9 cellular contexts compared by ENCODE assay signal in the genomic region with DNA sequence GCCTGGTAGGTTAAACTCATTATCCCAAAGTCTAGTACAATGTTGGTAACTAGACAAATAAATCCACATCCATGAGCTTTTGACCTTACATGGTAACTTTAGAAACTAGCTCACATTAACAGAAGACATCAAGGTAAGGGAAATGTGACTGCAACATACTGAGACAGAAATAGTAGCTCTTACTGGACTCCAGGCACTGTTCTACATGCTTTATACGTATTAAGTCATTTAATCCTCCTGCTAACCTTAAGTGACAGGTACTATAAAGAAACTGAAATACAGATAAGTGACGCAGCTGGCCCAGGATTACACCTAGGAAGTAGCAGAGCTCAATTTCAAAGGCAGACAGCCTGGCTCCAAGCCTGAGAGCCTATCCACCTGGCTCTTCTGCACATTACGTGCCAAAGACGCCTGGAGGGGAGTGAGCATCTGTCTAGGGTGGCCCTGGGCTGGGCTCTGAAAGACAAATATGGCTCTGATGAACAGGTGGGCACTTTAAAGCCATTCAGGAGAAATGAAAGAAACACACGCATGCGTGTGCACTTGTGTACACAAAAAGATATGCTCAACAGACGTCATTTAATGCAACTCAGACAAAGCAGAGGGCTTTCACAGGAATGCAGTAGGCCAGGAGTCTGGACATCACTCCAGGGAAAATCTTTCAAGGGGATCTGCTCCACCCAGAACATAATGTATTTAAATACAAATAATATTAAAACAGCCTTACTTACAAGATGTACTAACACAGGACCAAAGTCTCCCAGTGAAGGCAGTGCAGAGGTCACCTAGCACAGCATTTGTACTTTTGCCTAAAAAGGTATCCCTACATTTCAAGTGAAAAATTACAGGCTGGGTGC. TPM values are rescaled to one million over a fixed set of nuclear protein-coding genes. Genes with fewer than 3 reads are reported as not detected.
A peak's percentile ranks its signal among the peaks of the same experiment; 100 is the strongest.
DNase-seq lines count a peak whose midpoint lies in the region; ATAC-seq, FAIRE-seq and TF ChIP-seq lines count a peak whose summit lies in the region.
"Had no signal": no experiment of that assay in that cellular context is flagged by ENCODE, and none has a peak within 500 bp of the region (broad histone marks: within the 10 kb centered on the region; RNA-seq: fewer than 3 reads in every experiment).

No MANE protein-coding gene starts in this region.

- H3K27me3 ChIP-seq in Peyer's patch, result no peaks in the 10 kb centered on the region

- peak; percentile 32 for DNase-seq in activated naive CD4-positive, alpha-beta T cell treated with anti-CD3 and anti-CD28 coated beads, Interleukin-2, amount 10 ng/mL, durations not matched to agents 7 days and 5 days
- DNase-seq in activated naive CD4-positive, alpha-beta T cell treated with Interleukin-2 at 50 U/mL for 16 hours, result no peak
- DNase-seq in Peyer's patch (peak in 2 of 3 donors; percentile 65 to 75), kidney (no peak), type B pancreatic cell (ENCODE audit: extremely low spot score, unreplicated experiment) (no peak), occipital lobe (lab: John Stamatoyannopoulos, UW) (no peak)
- no peak for DNase-seq in stimulated activated CD8-positive, alpha-beta memory T cell treated with anti-CD3 and anti-CD28 coated beads, Interleukin-4, amount 100 ng/mL, for 48 hours
- DNase-seq: mesendoderm had no signal

- TF ChIP-seq CTCF in Peyer's patch (IDR thresholded peaks at IDR 0.05), result no peak
- TF ChIP-seq CTCF in kidney (IDR thresholded peaks at IDR 0.05; ENCODE audit: borderline replicate concordance, extremely low read depth, insufficient read depth), result no peak
- no peak for TF ChIP-seq CTCF in type B pancreatic cell (conservative IDR thresholded peaks at IDR 0.05)

- peaks cover 0 to 3% (median 0%) of the 10 kb centered on the region in 3 donors for H3K36me3 ChIP-seq in Peyer's patch
- peaks cover 0 to 3% of the 10 kb centered on the region in 2 donors for H3K36me3 ChIP-seq in kidney (ENCODE audit: control insufficient read depth in 1 of 2, insufficient read depth in 2 of 2, low read length in 2 of 2)

- no peak for FAIRE-seq in kidney (lab: Jason Lieb, UNC)

- H3K9ac ChIP-seq in kidney (ENCODE audit: low read length in 2 of 2), result peak overlapping the region in 1 of 2 donors; percentile 44

- TF ChIP-seq POLR2A in Peyer's patch (IDR thresholded peaks at IDR 0.05), result peak in 1 of 2 donors; percentile 38

- peaks cover 73% of the 10 kb centered on the region for H3K4me1 Mint-ChIP-seq in activated naive CD4-positive, alpha-beta T cell treated with anti-CD3 and anti-CD28 coated beads, Interleukin-2, amount 10 ng/mL, durations not matched to agents 7 days and 5 days
- H3K4me1 Mint-ChIP-seq in type B pancreatic cell (ENCODE audit: unreplicated experiment), result peaks cover 50% of the 10 kb centered on the region

- ATAC-seq in GM21737 (IDR thresholded peaks at IDR 0.05; ENCODE audit: unreplicated experiment), result no peak

- H3K4me3 Mint-ChIP-seq in activated naive CD4-positive, alpha-beta T cell treated with anti-CD3 and anti-CD28 coated beads, Interleukin-2, amount 10 ng/mL, durations not matched to agents 7 days and 5 days, result no peak overlapping the region
- peak overlapping the region; percentile 59 for H3K4me3 Mint-ChIP-seq in type B pancreatic cell

- peaks cover 41% of the 10 kb centered on the region for H3K36me3 Mint-ChIP-seq in activated naive CD4-positive, alpha-beta T cell treated with anti-CD3 and anti-CD28 coated beads, Interleukin-2, amount 10 ng/mL, durations not matched to agents 7 days and 5 days
- H3K36me3 Mint-ChIP-seq in type B pancreatic cell, result peaks cover 22% of the 10 kb centered on the region

- CTCF ChIA-PET in activated naive CD4-positive, alpha-beta T cell treated with anti-CD3 and anti-CD28 coated beads, Interleukin-2, amount 10 ng/mL, durations not matched to agents 7 days and 5 days (lab: Charles Lee), result interaction anchor here (1.2 to 2.1 kb wide), 3 partner anchors 10 to 49 kb away, joined by 3 to 7 read pairs (median 3); no protein-coding TSS in a partner anchor

- H3K9me3 ChIP-seq in Peyer's patch (no peaks in the 10 kb centered on the region), kidney (ENCODE audit: control insufficient read depth in 1 of 2, low read length in 2 of 2) (no peaks in the 10 kb centered on the region)

- peak overlapping the region in 1 of 4 donors; percentile 4 for H3K4me3 ChIP-seq in Peyer's patch
- no peak overlapping the region for H3K4me3 ChIP-seq in kidney (ENCODE audit: low read length in 2 of 2)

- H3K9me3 Mint-ChIP-seq in activated naive CD4-positive, alpha-beta T cell treated with anti-CD3 and anti-CD28 coated beads, Interleukin-2, amount 10 ng/mL, durations not matched to agents 7 days and 5 days, result no peaks in the 10 kb centered on the region
- no peaks in the 10 kb centered on the region for H3K9me3 Mint-ChIP-seq in type B pancreatic cell

- peaks cover 3 to 63% (median 11%) of the 10 kb centered on the region in 4 donors for H3K4me1 ChIP-seq in Peyer's patch
- H3K4me1 ChIP-seq in kidney (ENCODE audit: control insufficient read depth in 1 of 2, insufficient read depth in 1 of 2, low read depth in 1 of 2, low read length in 2 of 2), result peaks cover 29 to 32% of the 10 kb centered on the region in 2 donors

- no peaks in the 10 kb centered on the region for H3K27me3 Mint-ChIP-seq in activated naive CD4-positive, alpha-beta T cell treated with anti-CD3 and anti-CD28 coated beads, Interleukin-2, amount 10 ng/mL, durations not matched to agents 7 days and 5 days
- H3K27me3 Mint-ChIP-seq in type B pancreatic cell, result no peaks in the 10 kb centered on the region

- H3K27ac Mint-ChIP-seq in activated naive CD4-positive, alpha-beta T cell treated with anti-CD3 and anti-CD28 coated beads, Interleukin-2, amount 10 ng/mL, durations not matched to agents 7 days and 5 days, result peak overlapping the region; percentile 70
- H3K27ac Mint-ChIP-seq in type B pancreatic cell, result peak overlapping the region; percentile 95

- peak overlapping the region in 3 of 4 donors; percentile 14 to 75 (median 70) for H3K27ac ChIP-seq in Peyer's patch
- H3K27ac ChIP-seq in kidney (ENCODE audit: low read depth in 2 of 2, low read length in 2 of 2), result peak overlapping the region; percentile 49 to 63

- intact Hi-C loops in kidney (cut with DNase I), result no loop called here

RNA-seq across cellular contexts. Expression of a gene that starts 4.4 kb away (rescaled TPM):
- 100 to 1,000 TPM in 1 of 4 donors, 10 to 100 TPM in 3; 54.9 to 122 (median 72.5) TPM for total RNA-seq in Peyer's patch
- total RNA-seq in kidney, result 59.5 TPM
- polyA plus RNA-seq in kidney (ENCODE audit: insufficient read depth, low read depth, low replicate concordance), result 23.8 TPM
- total RNA-seq in type B pancreatic cell (ENCODE audit: low replicate concordance), result 43.3 and 67.5 TPM in 2 replicates
- 36.0 TPM for total RNA-seq in occipital lobe

RNA-seq across cellular contexts. Expression of a gene that starts 50.0 kb away (rescaled TPM):
- total RNA-seq in Peyer's patch (10 to 100 TPM; 69.3 to 89.4 (median 76.9) TPM), kidney (60.8 TPM), type B pancreatic cell (ENCODE audit: low replicate concordance) (26.7 and 39.0 TPM in 2 replicates), occipital lobe (12.3 TPM)
- 70.9 TPM for polyA plus RNA-seq in kidney (ENCODE audit: insufficient read depth, low read depth, low replicate concordance)

RNA-seq across cellular contexts. Expression of a gene that starts 58.7 kb away (rescaled TPM):
- total RNA-seq in Peyer's patch (10 to 100 TPM; 45.2 to 83.2 (median 54.3) TPM), kidney (101 TPM), type B pancreatic cell (ENCODE audit: low replicate concordance) (150 and 184 TPM in 2 replicates), occipital lobe (100 TPM)
- 55.5 TPM for polyA plus RNA-seq in kidney (ENCODE audit: insufficient read depth, low read depth, low replicate concordance)

Comparison
In these comparisons a context has a peak if more than half of its experiments do, and no peak if none do; other contexts are left out.
1. DNase-seq: peak in activated naive CD4-positive, alpha-beta T cell treated with anti-CD3 and anti-CD28 coated beads, Interleukin-2, amount 10 ng/mL, durations not matched to agents 7 days and 5 days (single experiment) and Peyer's patch (2 of 3); none in activated naive CD4-positive, alpha-beta T cell treated with Interleukin-2 at 50 U/mL for 16 hours (single experiment), kidney (single experiment), type B pancreatic cell (single experiment), stimulated activated CD8-positive, alpha-beta memory T cell treated with anti-CD3 and anti-CD28 coated beads, Interleukin-4, amount 100 ng/mL, for 48 hours (single experiment) and occipital lobe (single experiment).